Comparison of ENCODE assay signal across 8 cellular contexts in genomic region chr4:120843840-120844527, GRCh38.
DNase-seq lines count a peak whose midpoint lies in the region; ATAC-seq, FAIRE-seq and TF ChIP-seq lines count a peak whose summit lies in the region.

No MANE protein-coding gene starts in this region.

- no peak overlapping the region for H3K4me2 ChIP-seq in astrocyte (ENCODE audit: low read length)

- ATAC-seq in HG03066 (IDR thresholded peaks at IDR 0.05; ENCODE audit: low read depth, unreplicated experiment): peak; percentile 53
- peak; percentile 75 for ATAC-seq in lung (ENCODE audit: insufficient read depth, low FRiP score)
- ATAC-seq in GM19397 (IDR thresholded peaks at IDR 0.05; ENCODE audit: unreplicated experiment): no peak

- H3K27me3 ChIP-seq in astrocyte (ENCODE audit: insufficient read depth, low read length) (no peaks in the 10 kb centered on the region), lung (ENCODE audit: control insufficient read depth, insufficient read depth) (no peaks in the 10 kb centered on the region)

- H3K27ac Mint-ChIP-seq in astrocyte (ENCODE audit: unreplicated experiment): no peak overlapping the region

- no peaks in the 10 kb centered on the region for H3K27me3 Mint-ChIP-seq in astrocyte (ENCODE audit: low read depth, unreplicated experiment)

- H3K4me3 Mint-ChIP-seq in astrocyte (ENCODE audit: unreplicated experiment): no peak overlapping the region

- 75 to 89% methylated on average over 7 of the region's 7 CpGs for WGBS in lung, 2 donors

- no peaks in the 10 kb centered on the region for H3K36me3 ChIP-seq in astrocyte (ENCODE audit: insufficient read depth, low read length)
- no peaks in the 10 kb centered on the region for H3K36me3 ChIP-seq in lung (ENCODE audit: control insufficient read depth in 2 of 2, insufficient read depth in 2 of 2, low read length in 2 of 2)

- DNase-seq in EH (ENCODE audit: low read depth) (peak; percentile 5), astrocyte (ENCODE audit: low read depth) (no peak), lung (ENCODE audit: low spot score) (no peak), NCI-H1092 treated with DMSO at 0.1 percent for 48 hours (lab: John Stamatoyannopoulos, UW) (no peak), EL (no peak)
- no peak for DNase-seq in NK-92 treated with Interleukin-12 subunit alpha and Interleukin-12 subunit beta, amount 100 ng/mL, for 24 hours (lab: John Stamatoyannopoulos, UW)

- no peaks in the 10 kb centered on the region for H3K79me2 ChIP-seq in astrocyte (ENCODE audit: insufficient read depth, low read length)

- peak; percentile 6 for TF ChIP-seq CTCF in astrocyte (IDR thresholded peaks at IDR 0.05; ENCODE audit: insufficient read depth, low read depth, low read length)
- TF ChIP-seq CTCF in lung (IDR thresholded peaks at IDR 0.05; ENCODE audit: control extremely low read depth, extremely low read depth): no peak

- H3K9ac ChIP-seq in astrocyte (ENCODE audit: low read length): no peak overlapping the region

- H2AFZ ChIP-seq in astrocyte (ENCODE audit: low read depth, low read length): no peak overlapping the region

- H3K9me3 ChIP-seq in astrocyte (ENCODE audit: insufficient read depth, low read depth, low read length) (no peaks in the 10 kb centered on the region), lung (ENCODE audit: control insufficient read depth in 2 of 2, insufficient read depth in 1 of 2, low read length in 1 of 2) (no peaks in the 10 kb centered on the region)

- H3K27ac ChIP-seq in astrocyte (ENCODE audit: low read depth, low read length) (no peak overlapping the region), lung (ENCODE audit: low read depth in 1 of 2, low read length in 1 of 2) (no peak overlapping the region)

- H3K4me3 ChIP-seq in astrocyte (ENCODE audit: insufficient read depth, low read depth, low read length): no peak overlapping the region
- H3K4me3 ChIP-seq in lung: no peak overlapping the region

- FAIRE-seq in astrocyte (lab: Jason Lieb, UNC): no peak

- no peaks in the 10 kb centered on the region for H3K36me3 Mint-ChIP-seq in astrocyte (ENCODE audit: low read depth, unreplicated experiment)

- H4K20me1 ChIP-seq in astrocyte (ENCODE audit: insufficient read depth, low read length): no peaks in the 10 kb centered on the region

- no peaks in the 10 kb centered on the region for H3K9me3 Mint-ChIP-seq in astrocyte (ENCODE audit: unreplicated experiment)

- H3K4me1 ChIP-seq in astrocyte (ENCODE audit: insufficient read depth, low read length): peaks cover 10% of the 10 kb centered on the region
- peaks cover 1 to 5% of the 10 kb centered on the region in 2 donors for H3K4me1 ChIP-seq in lung (ENCODE audit: control insufficient read depth in 2 of 2, insufficient read depth in 2 of 2, low read length in 2 of 2)

- H3K4me1 Mint-ChIP-seq in astrocyte (ENCODE audit: low read depth, unreplicated experiment): peaks cover 12% of the 10 kb centered on the region
